1 cellular context compared by ENCODE assay signal in genomic region chr19:53537523-53538377, GRCh38.
TF ChIP-seq lines count a peak whose summit lies in the region.

ZNF331 (plus strand) TSS chr19:53538145; CDS start chr19:53569377, 31,232 bp downstream.

TF ChIP-seq in HEK293, 187 proteins besides CTCF, POLR2A, EP300 and RAD21 (continued from another document):
- TF ChIP-seq, protein P1, sequence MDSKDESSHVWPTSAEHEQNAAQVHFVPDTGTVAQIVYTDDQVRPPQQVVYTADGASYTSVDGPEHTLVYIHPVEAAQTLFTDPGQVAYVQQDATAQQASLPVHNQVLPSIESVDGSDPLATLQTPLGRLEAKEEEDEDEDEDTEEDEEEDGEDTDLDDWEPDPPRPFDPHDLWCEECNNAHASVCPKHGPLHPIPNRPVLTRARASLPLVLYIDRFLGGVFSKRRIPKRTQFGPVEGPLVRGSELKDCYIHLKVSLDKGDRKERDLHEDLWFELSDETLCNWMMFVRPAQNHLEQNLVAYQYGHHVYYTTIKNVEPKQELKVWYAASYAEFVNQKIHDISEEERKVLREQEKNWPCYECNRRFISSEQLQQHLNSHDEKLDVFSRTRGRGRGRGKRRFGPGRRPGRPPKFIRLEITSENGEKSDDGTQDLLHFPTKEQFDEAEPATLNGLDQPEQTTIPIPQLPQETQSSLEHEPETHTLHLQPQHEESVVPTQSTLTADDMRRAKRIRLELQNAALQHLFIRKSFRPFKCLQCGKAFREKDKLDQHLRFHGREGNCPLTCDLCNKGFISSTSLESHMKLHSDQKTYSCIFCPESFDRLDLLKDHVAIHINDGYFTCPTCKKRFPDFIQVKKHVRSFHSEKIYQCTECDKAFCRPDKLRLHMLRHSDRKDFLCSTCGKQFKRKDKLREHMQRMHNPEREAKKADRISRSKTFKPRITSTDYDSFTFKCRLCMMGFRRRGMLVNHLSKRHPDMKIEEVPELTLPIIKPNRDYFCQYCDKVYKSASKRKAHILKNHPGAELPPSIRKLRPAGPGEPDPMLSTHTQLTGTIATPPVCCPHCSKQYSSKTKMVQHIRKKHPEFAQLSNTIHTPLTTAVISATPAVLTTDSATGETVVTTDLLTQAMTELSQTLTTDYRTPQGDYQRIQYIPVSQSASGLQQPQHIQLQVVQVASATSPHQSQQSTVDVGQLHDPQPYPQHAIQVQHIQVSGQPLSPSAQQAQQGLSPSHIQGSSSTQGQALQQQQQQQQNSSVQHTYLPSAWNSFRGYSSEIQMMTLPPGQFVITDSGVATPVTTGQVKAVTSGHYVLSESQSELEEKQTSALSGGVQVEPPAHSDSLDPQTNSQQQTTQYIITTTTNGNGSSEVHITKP (tag by site-specific recombination; IDR thresholded peaks at IDR 0.05) = peak; percentile 31; the same call in 1 of the 2 replicates
- TF ChIP-seq ZNF366 (tag by site-specific recombination; conservative IDR thresholded peaks at IDR 0.05) (no peak), ZNF76 (tag by site-specific recombination; IDR thresholded peaks at IDR 0.05; ENCODE audit: borderline replicate concordance, low read depth) (peak; percentile 93), KLF8 (tag by site-specific recombination; IDR thresholded peaks at IDR 0.05) (0 out of 2 replicates have a peak, but pooled peaks have one; percentile 42)
